ENCODE assay signal across 12 cellular contexts in the genomic region with DNA sequence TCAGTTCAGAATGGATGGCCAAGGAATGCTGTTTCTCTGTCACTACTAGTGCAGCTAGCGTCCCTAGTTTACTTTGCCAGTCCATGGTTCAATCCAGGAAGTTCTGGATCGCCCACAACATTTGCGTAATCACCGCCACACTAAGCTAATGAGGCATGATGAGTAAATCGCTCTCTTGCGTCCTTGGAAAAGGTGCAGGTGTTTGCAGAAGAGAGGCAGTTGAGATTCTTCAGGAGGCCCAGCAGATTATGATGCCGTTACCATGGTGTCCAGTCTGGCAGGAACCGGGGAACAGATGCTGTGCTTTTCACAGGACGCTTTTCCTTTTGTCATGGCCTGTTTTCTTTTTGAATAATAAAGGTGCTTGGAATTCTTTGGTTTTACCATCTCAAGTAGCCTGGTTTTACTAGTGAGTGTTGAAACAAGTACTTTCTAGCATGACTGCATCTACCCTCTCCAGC. TPM values are rescaled to one million over a fixed set of nuclear protein-coding genes. Genes with fewer than 3 reads are reported as not detected.
DNase-seq lines count a peak whose midpoint lies in the region; ATAC-seq lines count a peak whose summit lies in the region.
"Had no signal": no experiment of that assay in that cellular context is flagged by ENCODE, and none has a peak within 500 bp of the region (broad histone marks: within the 10 kb centered on the region; RNA-seq: fewer than 3 reads in every experiment).

No MANE protein-coding gene starts in this region.

- H3K4me3 Mint-ChIP-seq in natural killer cell treated with Interleukin-12 subunit alpha and Interleukin-12 subunit beta and Interleukin-15 and Interleukin-18, amount 100 ng/mL, for 72 hours: no peak overlapping the region
- H3K4me3 Mint-ChIP-seq in stimulated activated effector memory CD8-positive, alpha-beta T cell treated with anti-CD3 and anti-CD28 coated beads, Interleukin-12 subunit alpha, Interleukin-12 subunit beta, amount 100 ng/mL, for 72 hours: no peak overlapping the region
- H3K4me3 Mint-ChIP-seq: effector memory CD8-positive, alpha-beta T cell had no signal

- no peak overlapping the region for H3K27ac Mint-ChIP-seq in natural killer cell treated with Interleukin-12 subunit alpha and Interleukin-12 subunit beta and Interleukin-15 and Interleukin-18, amount 100 ng/mL, for 72 hours
- H3K27ac Mint-ChIP-seq in stimulated activated effector memory CD8-positive, alpha-beta T cell treated with anti-CD3 and anti-CD28 coated beads, Interleukin-12 subunit alpha, Interleukin-12 subunit beta, amount 100 ng/mL, for 72 hours: no peak overlapping the region
- H3K27ac Mint-ChIP-seq: effector memory CD8-positive, alpha-beta T cell had no signal

- peaks cover 15 to 18% of the 10 kb centered on the region in 2 donors for H3K27me3 Mint-ChIP-seq in natural killer cell treated with Interleukin-12 subunit alpha and Interleukin-12 subunit beta and Interleukin-15 and Interleukin-18, amount 100 ng/mL, for 72 hours

- peak; percentile 19 for DNase-seq in AG08395 (ENCODE audit: low spot score)
- peak; percentile 91 for DNase-seq in NCI-H1092 (lab: John Stamatoyannopoulos, UW)
- peak; percentile 94 to 98 for DNase-seq in SHP77 (lab: John Stamatoyannopoulos, UW)
- DNase-seq in iPS DF 4.7 (ENCODE audit: extremely low read depth, low spot score): peak; percentile 97
- DNase-seq in natural killer cell treated with Interleukin-12 subunit alpha and Interleukin-12 subunit beta and Interleukin-15 and Interleukin-18, amount 100 ng/mL, for 72 hours (ENCODE audit: low spot score): no peak
- DNase-seq in stimulated activated effector memory CD8-positive, alpha-beta T cell treated with anti-CD3 and anti-CD28 coated beads, Interleukin-12 subunit alpha, Interleukin-12 subunit beta, amount 100 ng/mL, for 72 hours (ENCODE audit: low spot score in 2 of 2): no peak
- no peak for DNase-seq in activated CD8-positive, alpha-beta memory T cell treated with anti-CD3 and anti-CD28 coated beads for 24 hours
- DNase-seq in left cardiac atrium: no peak
- DNase-seq: effector memory CD8-positive, alpha-beta T cell; stimulated activated CD4-positive, alpha-beta T cell treated with anti-CD3 and anti-CD28 coated beads, Interleukin-1b, Interleukin-23, amount 100 ng/mL, for 48 hours had no signal

- no peaks in the 10 kb centered on the region for H3K4me1 Mint-ChIP-seq in natural killer cell treated with Interleukin-12 subunit alpha and Interleukin-12 subunit beta and Interleukin-15 and Interleukin-18, amount 100 ng/mL, for 72 hours (ENCODE audit: low read depth in 2 of 2)
- H3K4me1 Mint-ChIP-seq in stimulated activated effector memory CD8-positive, alpha-beta T cell treated with anti-CD3 and anti-CD28 coated beads, Interleukin-12 subunit alpha, Interleukin-12 subunit beta, amount 100 ng/mL, for 72 hours: no peaks in the 10 kb centered on the region

- ATAC-seq in natural killer cell treated with Interleukin-12 subunit alpha and Interleukin-12 subunit beta and Interleukin-15 and Interleukin-18, amount 100 ng/mL, for 72 hours: no peak
- no peak for ATAC-seq in stimulated activated effector memory CD8-positive, alpha-beta T cell treated with anti-CD3 and anti-CD28 coated beads, Interleukin-12 subunit alpha, Interleukin-12 subunit beta, amount 100 ng/mL, for 72 hours
- no peak for ATAC-seq in left cardiac atrium
- ATAC-seq: A549; effector memory CD8-positive, alpha-beta T cell had no signal

- no peaks in the 10 kb centered on the region for H3K36me3 Mint-ChIP-seq in natural killer cell treated with Interleukin-12 subunit alpha and Interleukin-12 subunit beta and Interleukin-15 and Interleukin-18, amount 100 ng/mL, for 72 hours
- H3K36me3 Mint-ChIP-seq in stimulated activated effector memory CD8-positive, alpha-beta T cell treated with anti-CD3 and anti-CD28 coated beads, Interleukin-12 subunit alpha, Interleukin-12 subunit beta, amount 100 ng/mL, for 72 hours: no peaks in the 10 kb centered on the region

- H3K9me3 Mint-ChIP-seq in natural killer cell treated with Interleukin-12 subunit alpha and Interleukin-12 subunit beta and Interleukin-15 and Interleukin-18, amount 100 ng/mL, for 72 hours: no peaks in the 10 kb centered on the region
- H3K9me3 Mint-ChIP-seq in stimulated activated effector memory CD8-positive, alpha-beta T cell treated with anti-CD3 and anti-CD28 coated beads, Interleukin-12 subunit alpha, Interleukin-12 subunit beta, amount 100 ng/mL, for 72 hours: no peaks in the 10 kb centered on the region
- H3K9me3 Mint-ChIP-seq: effector memory CD8-positive, alpha-beta T cell had no signal

- intact Hi-C loops in left cardiac atrium (cut with DNase I): no loop called here

RNA-seq across cellular contexts. Expression of a gene that starts 9.0 kb away (rescaled TPM):
- not detected for total RNA-seq in natural killer cell treated with Interleukin-12 subunit alpha and Interleukin-12 subunit beta and Interleukin-15 and Interleukin-18, amount 100 ng/mL, for 72 hours
- total RNA-seq in left cardiac atrium: not detected
- total RNA-seq: T-helper 1 cell treated with Interleukin-12 subunit alpha and Interleukin-12 subunit beta and Interleukin-4 antibody, amounts not matched to agents 30 ng/mL and 1 ng/mL, for 36 hours had no signal

Comparison
In these comparisons a context has a peak if more than half of its experiments do, and no peak if none do; other contexts are left out.
1. DNase-seq: peak in AG08395 (single experiment), NCI-H1092 (single experiment), SHP77 (2 of 2) and iPS DF 4.7 (single experiment); none in natural killer cell treated with Interleukin-12 subunit alpha and Interleukin-12 subunit beta and Interleukin-15 and Interleukin-18, amount 100 ng/mL, for 72 hours (single experiment), stimulated activated effector memory CD8-positive, alpha-beta T cell treated with anti-CD3 and anti-CD28 coated beads, Interleukin-12 subunit alpha, Interleukin-12 subunit beta, amount 100 ng/mL, for 72 hours (0 of 2), activated CD8-positive, alpha-beta memory T cell treated with anti-CD3 and anti-CD28 coated beads for 24 hours (single experiment) and left cardiac atrium (single experiment).